In the genomic region with DNA sequence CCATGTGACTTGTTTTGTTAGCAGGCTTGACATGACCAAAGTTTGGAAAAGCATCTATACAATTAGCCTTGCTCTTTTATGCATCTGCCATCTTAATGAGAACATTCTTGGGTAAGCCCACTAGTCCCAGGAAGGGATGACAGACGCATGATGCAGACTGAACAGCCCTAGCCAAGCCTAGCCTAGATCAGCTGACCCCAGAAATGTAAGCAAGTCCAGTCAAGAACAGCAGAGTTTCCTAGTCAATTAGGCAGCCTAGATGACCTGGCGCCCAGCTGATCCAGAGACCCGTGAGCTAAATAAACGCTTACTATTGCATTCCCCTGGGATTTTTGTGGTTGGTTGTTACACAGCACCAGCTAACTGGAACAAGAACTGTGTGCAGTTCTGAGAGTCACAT, we compare ENCODE assay signal across 15 cellular contexts.
DNase-seq lines count a peak whose midpoint lies in the region; ATAC-seq, FAIRE-seq and TF ChIP-seq lines count a peak whose summit lies in the region.
"Had no signal": no experiment of that assay in that cellular context is flagged by ENCODE, and none has a peak within 500 bp of the region (broad histone marks: within the 10 kb centered on the region; RNA-seq: fewer than 3 reads in every experiment).

No MANE protein-coding gene starts in this region.

- CTCF ChIA-PET in HEK293 (lab: Yijun Ruan, JAX): no interaction called here

- no peaks in the 10 kb centered on the region for H3K27me3 ChIP-seq in astrocyte (ENCODE audit: insufficient read depth, low read length)
- H3K27me3 ChIP-seq in foreskin keratinocyte: no peaks in the 10 kb centered on the region

- peak; percentile 76 for ATAC-seq in foreskin keratinocyte
- no peak for ATAC-seq in stimulated activated naive B cell treated with anti-CD40 and anti-IgM and Interleukin-4, amounts not matched to agents 10 μg/mL and 1 μg/mL and 100 μg/mL, for 72 hours (replicated peaks)
- no peak for ATAC-seq in GM19023 (IDR thresholded peaks at IDR 0.05; ENCODE audit: unreplicated experiment)

- H3K9ac ChIP-seq in astrocyte (ENCODE audit: low read length): no peak overlapping the region

- H3K27me3 Mint-ChIP-seq in astrocyte (ENCODE audit: low read depth, unreplicated experiment): peaks cover 7% of the 10 kb centered on the region
- peaks cover 7% of the 10 kb centered on the region in 2 donors for H3K27me3 Mint-ChIP-seq in stimulated activated naive B cell treated with anti-CD40 and anti-IgM and Interleukin-4, amounts not matched to agents 10 μg/mL and 1 μg/mL and 100 μg/mL, for 72 hours

- TF ChIP-seq CTCF in HEK293 (tag by site-specific recombination; IDR thresholded peaks at IDR 0.05) (no peak), astrocyte (IDR thresholded peaks at IDR 0.05; ENCODE audit: insufficient read depth, low read depth, low read length) (no peak), foreskin keratinocyte (conservative IDR thresholded peaks at IDR 0.05) (no peak)

- DNase-seq in astrocyte (ENCODE audit: low read depth) (no peak), foreskin keratinocyte (peak; percentile 59 to 81)
- no peak for DNase-seq in stimulated activated naive B cell treated with anti-CD40 and anti-IgM and Interleukin-4, amounts not matched to agents 10 μg/mL and 1 μg/mL and 100 μg/mL, for 72 hours
- DNase-seq in activated T-cell treated with anti-CD3 and anti-CD28 coated beads, Interleukin-2, amount 50 U/mL, for 1 hour: no peak
- DNase-seq in activated naive CD4-positive, alpha-beta T cell (lab: John Stamatoyannopoulos, UW): no peak
- DNase-seq: Caco-2; CD8-positive, alpha-beta memory T cell; DND-41; GDM1; HCEC 1CT; IMR-90 had no signal

- no peak overlapping the region for H3K27ac ChIP-seq in HEK293 (ENCODE audit: extremely low read depth, low read depth, low read length)
- H3K27ac ChIP-seq in astrocyte (ENCODE audit: low read depth, low read length): no peak overlapping the region
- no peak overlapping the region for H3K27ac ChIP-seq in foreskin keratinocyte

- H3K36me3 Mint-ChIP-seq in astrocyte (ENCODE audit: low read depth, unreplicated experiment): no peaks in the 10 kb centered on the region
- H3K36me3 Mint-ChIP-seq in stimulated activated naive B cell treated with anti-CD40 and anti-IgM and Interleukin-4, amounts not matched to agents 10 μg/mL and 1 μg/mL and 100 μg/mL, for 72 hours: no peaks in the 10 kb centered on the region
- H3K36me3 Mint-ChIP-seq: CD8-positive, alpha-beta memory T cell had no signal

- H3K9me3 ChIP-seq in HEK293 (ENCODE audit: control insufficient read depth, insufficient read depth, low read depth, low read length): no peaks in the 10 kb centered on the region
- H3K9me3 ChIP-seq in astrocyte (ENCODE audit: insufficient read depth, low read depth, low read length): no peaks in the 10 kb centered on the region
- H3K9me3 ChIP-seq: Caco-2 had no signal

- POLR2A ChIA-PET in HEK293 (lab: Yijun Ruan, JAX): interaction anchor here (0.5 kb wide), 1 partner anchor 791 kb away, joined by 3 read pairs; no protein-coding TSS in a partner anchor

- no peaks in the 10 kb centered on the region for H4K20me1 ChIP-seq in astrocyte (ENCODE audit: insufficient read depth, low read length)

- H3K4me3 Mint-ChIP-seq in astrocyte (ENCODE audit: unreplicated experiment): no peak overlapping the region
- no peak overlapping the region for H3K4me3 Mint-ChIP-seq in stimulated activated naive B cell treated with anti-CD40 and anti-IgM and Interleukin-4, amounts not matched to agents 10 μg/mL and 1 μg/mL and 100 μg/mL, for 72 hours
- H3K4me3 Mint-ChIP-seq: B cell; CD8-positive, alpha-beta memory T cell had no signal

- no peak overlapping the region for H3K4me2 ChIP-seq in astrocyte (ENCODE audit: low read length)

- H2AFZ ChIP-seq in astrocyte (ENCODE audit: low read depth, low read length): no peak overlapping the region

- H3K27ac Mint-ChIP-seq in astrocyte (ENCODE audit: unreplicated experiment): no peak overlapping the region
- peak overlapping the region; percentile 16 for H3K27ac Mint-ChIP-seq in stimulated activated naive B cell treated with anti-CD40 and anti-IgM and Interleukin-4, amounts not matched to agents 10 μg/mL and 1 μg/mL and 100 μg/mL, for 72 hours
- H3K27ac Mint-ChIP-seq: B cell; CD8-positive, alpha-beta memory T cell had no signal

- H3K4me3 ChIP-seq in HEK293 (ENCODE audit: low read depth, low read length): no peak overlapping the region
- no peak overlapping the region for H3K4me3 ChIP-seq in astrocyte (ENCODE audit: insufficient read depth, low read depth, low read length)

- H3K9me3 Mint-ChIP-seq in astrocyte (ENCODE audit: unreplicated experiment): peaks cover 1% of the 10 kb centered on the region
- peaks cover 1 to 7% of the 10 kb centered on the region in 2 donors for H3K9me3 Mint-ChIP-seq in stimulated activated naive B cell treated with anti-CD40 and anti-IgM and Interleukin-4, amounts not matched to agents 10 μg/mL and 1 μg/mL and 100 μg/mL, for 72 hours
- H3K9me3 Mint-ChIP-seq: CD8-positive, alpha-beta memory T cell had no signal

- no peaks in the 10 kb centered on the region for H3K36me3 ChIP-seq in HEK293 (ENCODE audit: control insufficient read depth in 2 of 2, insufficient read depth in 1 of 2, low read length in 2 of 2)
- no peaks in the 10 kb centered on the region for H3K36me3 ChIP-seq in astrocyte (ENCODE audit: insufficient read depth, low read length)

- peaks cover 3% of the 10 kb centered on the region; the same call in 1 of the 2 replicates for H3K4me1 ChIP-seq in HEK293 (ENCODE audit: control insufficient read depth, insufficient read depth, low read length)
- no peaks in the 10 kb centered on the region for H3K4me1 ChIP-seq in astrocyte (ENCODE audit: insufficient read depth, low read length)
- no peaks in the 10 kb centered on the region for H3K4me1 ChIP-seq in foreskin keratinocyte
- H3K4me1 ChIP-seq: Caco-2 had no signal

- peaks cover 3% of the 10 kb centered on the region for H3K4me1 Mint-ChIP-seq in astrocyte (ENCODE audit: low read depth, unreplicated experiment)
- H3K4me1 Mint-ChIP-seq in stimulated activated naive B cell treated with anti-CD40 and anti-IgM and Interleukin-4, amounts not matched to agents 10 μg/mL and 1 μg/mL and 100 μg/mL, for 72 hours: peaks cover 7 to 10% of the 10 kb centered on the region in 2 donors
- H3K4me1 Mint-ChIP-seq: B cell; CD8-positive, alpha-beta memory T cell had no signal

- FAIRE-seq in astrocyte (lab: Jason Lieb, UNC): peak; percentile 90
- FAIRE-seq: A204.1 had no signal

- H3K79me2 ChIP-seq in astrocyte (ENCODE audit: insufficient read depth, low read length): no peaks in the 10 kb centered on the region

TF ChIP-seq in HEK293, 187 proteins besides CTCF, POLR2A, EP300 and RAD21:
- TF ChIP-seq ZBTB17 (tag by site-specific recombination; IDR thresholded peaks at IDR 0.05) (no peak), SETDB1 (IDR thresholded peaks at IDR 0.05; ENCODE audit: insufficient read length, low read length) (peak; percentile 68), ZNF391 (tag by site-specific recombination; IDR thresholded peaks at IDR 0.05; ENCODE audit: borderline replicate concordance, low read depth) (no peak), ZNF529 (tag by site-specific recombination; IDR thresholded peaks at IDR 0.05; ENCODE audit: insufficient replicate concordance) (no peak), GLI2 (tag by site-specific recombination; IDR thresholded peaks at IDR 0.05; ENCODE audit: borderline replicate concordance, low read depth) (no peak)

Comparison
In these comparisons a context has a peak if more than half of its experiments do, and no peak if none do; other contexts are left out.
1. DNase-seq: peak in foreskin keratinocyte (2 of 2); none in astrocyte (single experiment), stimulated activated naive B cell treated with anti-CD40 and anti-IgM and Interleukin-4, amounts not matched to agents 10 μg/mL and 1 μg/mL and 100 μg/mL, for 72 hours (single experiment), activated T-cell treated with anti-CD3 and anti-CD28 coated beads, Interleukin-2, amount 50 U/mL, for 1 hour (single experiment) and activated naive CD4-positive, alpha-beta T cell (0 of 4).